9 cellular contexts compared by ENCODE assay signal in the genomic region with DNA sequence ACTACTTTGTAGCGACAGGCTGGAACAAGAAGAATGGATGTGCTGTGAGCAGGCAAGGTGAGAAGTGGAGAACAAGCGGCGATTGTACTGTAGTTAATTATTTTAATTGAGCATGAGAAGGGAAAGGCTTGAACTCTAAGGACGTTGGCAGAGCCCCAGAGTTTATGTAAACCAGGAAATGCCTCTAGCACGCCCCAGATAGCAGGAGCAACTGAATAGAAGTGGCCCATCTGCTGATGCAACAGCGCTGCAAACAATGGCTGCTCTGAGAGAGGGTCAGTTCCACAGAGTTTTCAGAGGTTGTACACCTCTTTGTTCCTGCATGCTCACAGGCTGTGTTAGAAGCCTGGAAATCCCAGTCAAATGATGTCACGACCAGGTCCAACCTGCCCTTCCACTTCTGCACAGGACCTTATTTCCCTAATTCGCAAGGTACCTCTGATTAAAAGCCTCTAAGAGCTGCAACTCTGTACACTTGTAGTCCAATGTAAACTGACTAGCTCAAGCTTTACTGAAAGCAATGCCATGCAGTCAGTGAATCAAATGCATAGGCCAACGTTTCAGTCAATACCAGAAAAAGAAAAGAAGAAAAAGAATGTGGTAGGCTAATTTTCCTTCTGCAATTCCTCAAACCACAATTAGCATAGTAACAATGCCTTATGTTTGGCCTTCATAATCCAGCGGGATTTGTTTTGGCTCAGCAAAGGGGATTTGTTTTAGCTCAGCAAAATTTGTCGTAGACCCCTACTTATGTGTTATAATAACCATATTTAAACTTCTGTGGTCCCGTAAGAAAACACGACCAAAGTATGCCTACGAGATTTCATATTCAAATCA.
DNase-seq lines count a peak whose midpoint lies in the region; ATAC-seq and TF ChIP-seq lines count a peak whose summit lies in the region.
"Had no signal": no experiment of that assay in that cellular context is flagged by ENCODE, and none has a peak within 500 bp of the region (broad histone marks: within the 10 kb centered on the region; RNA-seq: fewer than 3 reads in every experiment).

No MANE protein-coding gene starts in this region.

- no peak overlapping the region for H2AK5ac ChIP-seq in neuronal stem cell (ENCODE audit: low read depth, low read length)

- no peak overlapping the region for H2BK5ac ChIP-seq in neuronal stem cell (ENCODE audit: low read length)

- H3K36me3 ChIP-seq in HUES48 (ENCODE audit: control insufficient read depth, insufficient read depth, low read length) (peaks cover 24% of the 10 kb centered on the region), neuronal stem cell (replicated peaks in 1 of 2; ENCODE audit: control insufficient read depth in 2 of 2, insufficient read depth in 2 of 2, low read length in 2 of 2) (peaks cover 0 to 9% of the 10 kb centered on the region in 2 donors)

- no peak overlapping the region for H2BK15ac ChIP-seq in neuronal stem cell (ENCODE audit: low read length)

- ATAC-seq in GM21381 (IDR thresholded peaks at IDR 0.05; ENCODE audit: unreplicated experiment) (no peak), HG02938 (IDR thresholded peaks at IDR 0.05; ENCODE audit: unreplicated experiment) (no peak), HG03457 (IDR thresholded peaks at IDR 0.05; ENCODE audit: unreplicated experiment) (no peak)

- no peak overlapping the region for H4K8ac ChIP-seq in neuronal stem cell (ENCODE audit: low read depth, low read length)

- H3K79me1 ChIP-seq in neuronal stem cell (ENCODE audit: low read depth, low read length): peaks cover 5% of the 10 kb centered on the region

- H4K91ac ChIP-seq in neuronal stem cell (ENCODE audit: low read depth, low read length, poor library complexity): no peak overlapping the region

- H3K9me3 ChIP-seq in HUES48 (ENCODE audit: control insufficient read depth, insufficient read depth, low read length) (no peaks in the 10 kb centered on the region), neuronal stem cell (replicated peaks in 1 of 2; ENCODE audit: control insufficient read depth in 2 of 2, insufficient read depth in 1 of 2, low read depth in 1 of 2, low read length in 2 of 2) (no peaks in the 10 kb centered on the region)

- H3K14ac ChIP-seq in neuronal stem cell (ENCODE audit: low read length): no peak overlapping the region

- H2AFZ ChIP-seq in neuronal stem cell (ENCODE audit: low read length): peak overlapping the region; percentile 47
- H2AFZ ChIP-seq: parathyroid adenoma had no signal

- no peak overlapping the region for H3K4ac ChIP-seq in neuronal stem cell (ENCODE audit: low read length)

- WGBS in neuronal stem cell (ENCODE audit: extremely low coverage in 2 of 2, insufficient read length in 2 of 2, insufficient replicate concordance in 1 of 2), 2 donors: no CpG with 5 or more reads among the region's 14 CpGs

- H3K27me3 ChIP-seq in HUES48 (ENCODE audit: control insufficient read depth, insufficient read depth, low read length) (no peaks in the 10 kb centered on the region), neuronal stem cell (ENCODE audit: control insufficient read depth in 3 of 3, insufficient read depth in 3 of 3, low read depth in 1 of 3, low read length in 3 of 3) (no peaks in the 10 kb centered on the region)

- DNase-seq in fibroblast of gingiva (ENCODE audit: low read depth) (peak; percentile 53), neuronal stem cell (ENCODE audit: low spot score) (no peak), activated gamma-delta T cell (lab: John Stamatoyannopoulos, UW) (no peak)

- H3K4me2 ChIP-seq in neuronal stem cell (ENCODE audit: insufficient read depth, low read length, poor library complexity, severe bottlenecking): peak overlapping the region; percentile 37

- H3K9ac ChIP-seq in HUES48 (ENCODE audit: low read depth, low read length) (peak overlapping the region; percentile 83), neuronal stem cell (ENCODE audit: low read depth, low read length, poor library complexity) (no peak overlapping the region)
- H3K9ac ChIP-seq: parathyroid adenoma had no signal

- H3K18ac ChIP-seq in neuronal stem cell (ENCODE audit: low read length): no peak overlapping the region

- H3K27ac ChIP-seq in HUES48 (ENCODE audit: low read depth, low read length) (peak overlapping the region; percentile 88), neuronal stem cell (replicated peaks; ENCODE audit: low read length) (peak overlapping the region; percentile 89)
- H3K27ac ChIP-seq: parathyroid adenoma had no signal

- H3K4me3 ChIP-seq in HUES48 (ENCODE audit: low read depth, low read length) (peak overlapping the region; percentile 66), neuronal stem cell (ENCODE audit: low read length in 2 of 2) (peak overlapping the region in 1 of 2 donors; percentile 14)

- H3K4me1 ChIP-seq in HUES48 (ENCODE audit: control insufficient read depth, insufficient read depth, low read length): peaks cover 44% of the 10 kb centered on the region
- peaks cover 34 to 56% of the 10 kb centered on the region in 2 donors for H3K4me1 ChIP-seq in neuronal stem cell (ENCODE audit: control insufficient read depth in 2 of 2, insufficient read depth in 1 of 2, low read depth in 1 of 2, low read length in 2 of 2)

- no peak overlapping the region for H3K23ac ChIP-seq in neuronal stem cell (ENCODE audit: low read depth, low read length, poor library complexity)

- H2BK120ac ChIP-seq in neuronal stem cell (ENCODE audit: low read depth, low read length): no peak overlapping the region

- H2BK12ac ChIP-seq in neuronal stem cell (ENCODE audit: low read length): no peak overlapping the region

TF ChIP-seq in PFSK-1, 5 proteins besides CTCF, POLR2A, EP300 and RAD21:
- TF ChIP-seq FOXP2 (optimal IDR thresholded peaks at IDR 0.05; ENCODE audit: borderline replicate concordance, extremely low read depth, extremely low read length, insufficient read depth): no peak
- peak; percentile 46; the same call in 1 of the 2 replicates for TF ChIP-seq TAF1 (IDR thresholded peaks at IDR 0.05; ENCODE audit: borderline replicate concordance, insufficient read depth, low read length)
- TF ChIP-seq POLR2AphosphoS5 (IDR thresholded peaks at IDR 0.05; ENCODE audit: low read depth, low read length): peak; percentile 66; the same call in 1 of the 2 replicates
- TF ChIP-seq SIN3A (IDR thresholded peaks at IDR 0.05; ENCODE audit: borderline replicate concordance, insufficient read depth, low read length): no peak
